In genomic region chr4:48543796-48544195, GRCh38 we compare ENCODE assay signal across 14 cellular contexts. TPM values are rescaled to one million over a fixed set of nuclear protein-coding genes. Genes with fewer than 3 reads are reported as not detected.
A peak's percentile ranks its signal among the peaks of the same experiment; 100 is the strongest.
DNase-seq lines count a peak whose midpoint lies in the region; ATAC-seq and TF ChIP-seq lines count a peak whose summit lies in the region.
"Had no signal": no experiment of that assay in that cellular context is flagged by ENCODE, and none has a peak within 500 bp of the region (broad histone marks: within the 10 kb centered on the region; RNA-seq: fewer than 3 reads in every experiment).

No MANE protein-coding gene starts in this region.

- no peaks in the 10 kb centered on the region for H3K27me3 ChIP-seq in gastrocnemius medialis

- no peak for TF ChIP-seq POLR2A in gastrocnemius medialis (IDR thresholded peaks at IDR 0.05)

- H3K27ac ChIP-seq in gastrocnemius medialis = no peak overlapping the region
- H3K27ac ChIP-seq: 22Rv1 had no signal

- TF ChIP-seq CTCF in fibroblast of pulmonary artery (IDR thresholded peaks at IDR 0.05; ENCODE audit: low read length, missing control alignments) = no peak
- TF ChIP-seq CTCF in gastrocnemius medialis (IDR thresholded peaks at IDR 0.05 in 4 of 5, conservative IDR thresholded peaks at IDR 0.05 in 1 of 5) = no peak

- intact Hi-C loops in posterior cingulate gyrus (cut with DNase I) (no loop called here), gastrocnemius medialis (cut with DNase I; ENCODE audit: low total_unique reads) (no loop called here)

- no peaks in the 10 kb centered on the region for H3K4me1 ChIP-seq in gastrocnemius medialis

- H3K9me3 ChIP-seq in gastrocnemius medialis = no peaks in the 10 kb centered on the region

- ATAC-seq in GM21619 (IDR thresholded peaks at IDR 0.05; ENCODE audit: unreplicated experiment) (no peak), gastrocnemius medialis (no peak)

- peak; percentile 2 for DNase-seq in DMS79 treated with DMSO at 0.1 percent for 48 hours (lab: John Stamatoyannopoulos, UW)
- no peak for DNase-seq in DMS79 (lab: John Stamatoyannopoulos, UW)
- peak; percentile 50 for DNase-seq in astrocyte of the hippocampus (ENCODE audit: low read depth, low spot score)
- DNase-seq in fibroblast of pulmonary artery (ENCODE audit: low read depth) = peak; percentile 5
- peak; percentile 86 for DNase-seq in renal cortical epithelial cell (ENCODE audit: low read depth)
- DNase-seq in posterior cingulate gyrus = no peak
- DNase-seq in gastrocnemius medialis = no peak
- DNase-seq: C1 segment of cervical spinal cord, DMS 273 treated with DMSO at 0.1 percent for 48 hours, KBM-7, NCI-H1092 had no signal

- H3K36me3 ChIP-seq in gastrocnemius medialis = peaks cover 0 to 84% of the 10 kb centered on the region in 2 donors

- H3K4me3 ChIP-seq in fibroblast of pulmonary artery (replicated peaks; ENCODE audit: low read depth, low read length) = no peak overlapping the region
- H3K4me3 ChIP-seq in gastrocnemius medialis = no peak overlapping the region

- in situ Hi-C loops in gastrocnemius medialis (cut with MboI; ENCODE audit: low sequenced_read_pairs in 4 of 4) = no loop called here

RNA-seq across cellular contexts. Expression of gene ZAR1, which starts 53.7 kb away (rescaled TPM):
- 0.17 TPM in 1 of 2 replicates, not detected in the other for total RNA-seq in renal cortical epithelial cell
- total RNA-seq in gastrocnemius medialis = not detected
- total RNA-seq: M059J had no signal

Comparison
In these comparisons a context has a peak if more than half of its experiments do, and no peak if none do; other contexts are left out.
1. DNase-seq: peak in DMS79 treated with DMSO at 0.1 percent for 48 hours (single experiment), astrocyte of the hippocampus (single experiment), fibroblast of pulmonary artery (single experiment) and renal cortical epithelial cell (single experiment); none in DMS79 (single experiment), posterior cingulate gyrus (0 of 10) and gastrocnemius medialis (0 of 2).